Comparison of ENCODE assay signal across 8 cellular contexts in genomic region chr11:118619444-118620205, GRCh38. TPM values are rescaled to one million over a fixed set of nuclear protein-coding genes. Genes with fewer than 3 reads are reported as not detected.
DNase-seq lines count a peak whose midpoint lies in the region; ATAC-seq and TF ChIP-seq lines count a peak whose summit lies in the region.

No MANE protein-coding gene starts in this region.

- H3K9me3 ChIP-seq in SJCRH30 (replicated peaks) (no peaks in the 10 kb centered on the region), fibroblast of lung (ENCODE audit: control insufficient read depth, insufficient read depth, low read depth, low read length) (no peaks in the 10 kb centered on the region)

- H3K27ac ChIP-seq in SJCRH30, result peak overlapping the region; percentile 80
- peak overlapping the region; percentile 94 for H3K27ac ChIP-seq in fibroblast of lung (ENCODE audit: insufficient read depth, low read length)

- H3K4me1 ChIP-seq in SJCRH30 (peaks cover 36% of the 10 kb centered on the region), fibroblast of lung (ENCODE audit: control insufficient read depth, extremely low read depth, insufficient read depth, low read length) (peaks cover 54% of the 10 kb centered on the region)

- H3K4me2 ChIP-seq in fibroblast of lung (ENCODE audit: extremely low read depth, insufficient read depth, low read length), result peak overlapping the region; percentile 49

- H3K4me3 ChIP-seq in SJCRH30 (no peak overlapping the region), fibroblast of lung (replicated peaks in 1 of 4; ENCODE audit: control extremely low read depth in 1 of 4, insufficient read depth in 1 of 4, low read depth in 3 of 4, low read length in 4 of 4) (peak overlapping the region in 2 of 4 experiments; percentile 14 to 28)

- H4K20me1 ChIP-seq in fibroblast of lung (ENCODE audit: control insufficient read depth, extremely low read depth, insufficient read depth, low read length), result no peaks in the 10 kb centered on the region

- H3K79me2 ChIP-seq in fibroblast of lung (ENCODE audit: control insufficient read depth, insufficient read depth, low read length), result peaks cover 22% of the 10 kb centered on the region

- H3K27me3 ChIP-seq in SJCRH30 (no peaks in the 10 kb centered on the region), fibroblast of lung (ENCODE audit: control insufficient read depth, insufficient read depth, low read length) (no peaks in the 10 kb centered on the region)

- H3K36me3 ChIP-seq in SJCRH30 (no peaks in the 10 kb centered on the region), fibroblast of lung (ENCODE audit: control insufficient read depth, insufficient read depth, low read length) (peaks cover 14% of the 10 kb centered on the region)

- peak overlapping the region; percentile 39 for H3K9ac ChIP-seq in fibroblast of lung (ENCODE audit: insufficient read depth, low read length)

- TF ChIP-seq CTCF in fibroblast of lung (conservative IDR thresholded peaks at IDR 0.05 in 1 of 2, IDR thresholded peaks at IDR 0.05 in 1 of 2; ENCODE audit: low read depth in 1 of 2, low read length in 2 of 2) (no peak), omental fat pad (IDR thresholded peaks at IDR 0.05) (no peak)

- DNase-seq in DMS 273 treated with DMSO at 0.1 percent for 48 hours (lab: John Stamatoyannopoulos, UW) (peak; percentile 71), SJCRH30 (peak; percentile 45 to 49), fibroblast of lung (ENCODE audit: low read depth in 2 of 2) (peak; percentile 96 to 98), omental fat pad (ENCODE audit: low spot score) (no peak), T-helper 9 cell (no peak)

- no peak overlapping the region for H2AFZ ChIP-seq in fibroblast of lung (ENCODE audit: low read length)

- ATAC-seq in omental fat pad (ENCODE audit: low FRiP score) (peak; percentile 63), GM18858 (IDR thresholded peaks at IDR 0.05; ENCODE audit: unreplicated experiment) (no peak), HG03095 (IDR thresholded peaks at IDR 0.05; ENCODE audit: unreplicated experiment) (no peak), HG02973 (IDR thresholded peaks at IDR 0.05; ENCODE audit: unreplicated experiment) (no peak)

RNA-seq across cellular contexts. Expression of gene PHLDB1, which starts 12.2 kb away (rescaled TPM):
- 19.1 and 21.6 TPM in 2 replicates for total RNA-seq in SJCRH30 (2014; rRNA removed; shearing (Covaris generic))
- total RNA-seq in fibroblast of lung, result 45.5 and 51.4 TPM in 2 replicates
- polyA plus RNA-seq in fibroblast of lung, result 59.0 and 61.4 TPM in 2 replicates
- polyA plus RNA-seq in fibroblast of lung (2012), result 73.6 and 78.7 TPM in 2 replicates
- polyA minus RNA-seq in fibroblast of lung (ENCODE audit: low replicate concordance), result 196 and 273 TPM in 2 replicates
- total RNA-seq in omental fat pad, result 100 to 1,000 TPM; 163 to 363 (median 245) TPM

RNA-seq across cellular contexts. Expression of gene ARCN1, which starts 47.4 kb away (rescaled TPM):
- total RNA-seq in SJCRH30 (2014; rRNA removed; shearing (Covaris generic)), result 135 and 143 TPM in 2 replicates
- 87.8 and 116 TPM in 2 replicates for total RNA-seq in fibroblast of lung
- polyA plus RNA-seq in fibroblast of lung, result 359 and 387 TPM in 2 replicates
- 158 and 178 TPM in 2 replicates for polyA plus RNA-seq in fibroblast of lung (2012)
- polyA minus RNA-seq in fibroblast of lung (ENCODE audit: low replicate concordance), result 105 and 106 TPM in 2 replicates
- 100 to 1,000 TPM in 3 of 4 donors, 10 to 100 TPM in 1; 89.7 to 135 (median 117) TPM for total RNA-seq in omental fat pad

RNA-seq across cellular contexts. Expression of gene IFT46, which starts 53.9 kb away (rescaled TPM):
- total RNA-seq in SJCRH30 (2014; rRNA removed; shearing (Covaris generic)), result 16.0 and 17.2 TPM in 2 replicates
- 28.8 and 32.5 TPM in 2 replicates for total RNA-seq in fibroblast of lung
- 30.8 and 46.2 TPM in 2 replicates for polyA plus RNA-seq in fibroblast of lung
- 20.5 and 28.3 TPM in 2 replicates for polyA plus RNA-seq in fibroblast of lung (2012)
- 34.7 and 45.3 TPM in 2 replicates for polyA minus RNA-seq in fibroblast of lung (ENCODE audit: low replicate concordance)
- total RNA-seq in omental fat pad, result 10 to 100 TPM; 18.1 to 31.4 (median 21.7) TPM

RNA-seq across cellular contexts. Expression of gene TREH, which starts 59.8 kb away (rescaled TPM):
- total RNA-seq in SJCRH30 (2014; rRNA removed; shearing (Covaris generic)), result not detected in 2 replicates
- total RNA-seq in fibroblast of lung (not detected in 2 replicates), omental fat pad (not detected)
- polyA plus RNA-seq in fibroblast of lung, result not detected in 2 replicates
- 0.20 and 0.31 TPM in 2 replicates for polyA plus RNA-seq in fibroblast of lung (2012)
- not detected in 2 replicates for polyA minus RNA-seq in fibroblast of lung (ENCODE audit: low replicate concordance)

Comparison
In these comparisons a context has a peak if more than half of its experiments do, and no peak if none do; other contexts are left out.
1. DNase-seq: peak in DMS 273 treated with DMSO at 0.1 percent for 48 hours (single experiment), SJCRH30 (2 of 2) and fibroblast of lung (2 of 2); none in omental fat pad (single experiment) and T-helper 9 cell (single experiment).